37 cellular contexts compared by ENCODE assay signal in the genomic region with DNA sequence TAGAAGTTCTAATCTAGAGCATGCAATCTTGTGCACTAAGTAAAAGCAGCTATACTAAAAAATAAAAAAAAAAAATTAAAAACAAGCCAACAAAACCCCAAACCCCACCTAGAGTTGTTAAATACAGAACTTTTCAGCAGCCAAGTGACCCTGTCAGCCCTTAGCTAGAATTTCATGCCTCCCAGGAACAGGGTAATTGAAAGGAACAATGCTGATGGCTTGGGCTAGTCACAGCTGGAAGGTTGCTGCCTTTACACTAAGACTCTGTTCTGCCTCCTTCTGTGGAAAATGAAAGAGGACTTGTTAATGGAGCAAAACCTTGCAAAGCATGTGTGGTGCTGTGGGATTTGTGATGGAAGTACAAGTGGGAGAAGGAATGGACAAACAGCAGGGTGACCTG. TPM values are rescaled to one million over a fixed set of nuclear protein-coding genes. Genes with fewer than 3 reads are reported as not detected.
"Had no signal": no experiment of that assay in that cellular context is flagged by ENCODE, and none has a peak within 500 bp of the region (broad histone marks: within the 10 kb centered on the region; RNA-seq: fewer than 3 reads in every experiment).

No MANE protein-coding gene starts in this region.

- H3K9me3 Mint-ChIP-seq: dendritic cell treated with granulocyte-macrophage colony-stimulating factor and Interleukin-4, amounts not matched to agents 40 ng/mL and 50 ng/mL, for 4 days; immature natural killer cell; naive thymus-derived CD4-positive, alpha-beta T cell; nephron; stimulated activated naive CD8-positive, alpha-beta T cell treated with anti-CD3 and anti-CD28 coated beads, Interleukin-15, amount 100 ng/mL, for 72 hours had no signal

- H3K27me3 Mint-ChIP-seq: dendritic cell treated with granulocyte-macrophage colony-stimulating factor and Interleukin-4, amounts not matched to agents 40 ng/mL and 50 ng/mL, for 4 days had no signal

- H3K27ac ChIP-seq: esophagus squamous epithelium, heart right ventricle, pancreas, right atrium auricular region, suprapubic skin, vagina had no signal

- H3K36me3 Mint-ChIP-seq: immature natural killer cell; naive thymus-derived CD4-positive, alpha-beta T cell had no signal

- ATAC-seq: heart right ventricle; left colon; naive thymus-derived CD4-positive, alpha-beta T cell; pancreas; sciatic nerve; stimulated activated naive CD8-positive, alpha-beta T cell treated with anti-CD3 and anti-CD28 coated beads, Interleukin-15, amount 100 ng/mL, for 72 hours had no signal

- H3K4me3 ChIP-seq: esophagus squamous epithelium, heart right ventricle, lung, pancreas, right atrium auricular region, smooth muscle cell, suprapubic skin, vagina had no signal

- H3K4me3 Mint-ChIP-seq: dendritic cell treated with granulocyte-macrophage colony-stimulating factor and Interleukin-4, amounts not matched to agents 40 ng/mL and 50 ng/mL, for 4 days; immature natural killer cell; naive thymus-derived CD4-positive, alpha-beta T cell; nephron; stimulated activated naive CD8-positive, alpha-beta T cell treated with anti-CD3 and anti-CD28 coated beads, Interleukin-15, amount 100 ng/mL, for 72 hours had no signal

- H3K36me3 ChIP-seq: esophagus squamous epithelium, heart right ventricle, pancreas, right atrium auricular region, suprapubic skin, vagina had no signal

- H3K9me3 ChIP-seq: esophagus squamous epithelium, heart right ventricle, pancreas, right atrium auricular region, suprapubic skin, vagina had no signal

- H3K4me1 ChIP-seq: pancreas had no signal

- DNase-seq: effector memory CD4-positive, alpha-beta T cell; erythroblast; esophagus squamous epithelium; foreskin melanocyte; glutamatergic neuron; heart right ventricle; hippocampal formation; immature natural killer cell; islet precursor cell; kidney glomerular epithelial cell; left colon; mesendoderm; midbrain; naive thymus-derived CD4-positive, alpha-beta T cell; pancreas; stimulated activated CD4-positive, alpha-beta T cell treated with anti-CD3 and anti-CD28 coated beads, Interleukin-12 subunit alpha, Interleukin-12 subunit beta, amount 100 ng/mL, for 4 hours; stimulated activated CD4-positive, alpha-beta T cell treated with anti-CD3 and anti-CD28 coated beads, Interleukin-1b, Interleukin-23, amount 100 ng/mL, for 48 hours; stimulated activated CD4-positive, alpha-beta T cell treated with anti-CD3 and anti-CD28 coated beads, Interleukin-4, amount 100 ng/mL, for 1 hour; stimulated activated CD8-positive, alpha-beta memory T cell treated with anti-CD3 and anti-CD28 coated beads, Interleukin-4, amount 100 ng/mL, for 48 hours; stimulated activated naive CD4-positive, alpha-beta T cell; stimulated activated naive CD8-positive, alpha-beta T cell treated with anti-CD3 and anti-CD28 coated beads, Interleukin-15, amount 100 ng/mL, for 72 hours; trophoblast cell had no signal

- H3K27ac Mint-ChIP-seq: dendritic cell treated with granulocyte-macrophage colony-stimulating factor and Interleukin-4, amounts not matched to agents 40 ng/mL and 50 ng/mL, for 4 days; immature natural killer cell; naive thymus-derived CD4-positive, alpha-beta T cell; stimulated activated naive CD8-positive, alpha-beta T cell treated with anti-CD3 and anti-CD28 coated beads, Interleukin-15, amount 100 ng/mL, for 72 hours had no signal

- H3K27me3 ChIP-seq: esophagus squamous epithelium, heart right ventricle, pancreas, right atrium auricular region, suprapubic skin, vagina had no signal

RNA-seq across cellular contexts. Expression of gene TMEM252, which starts 14.7 kb away (rescaled TPM):
- total RNA-seq: esophagus squamous epithelium; lung; mucosa of gallbladder; naive thymus-derived CD4-positive, alpha-beta T cell; omental fat pad; pancreas; posterior vena cava; pulmonary artery endothelial cell; right atrium auricular region; sciatic nerve; smooth muscle cell; suprapubic skin; ureter; vagina had no signal
- polyA plus RNA-seq: immature natural killer cell; liver; lung; naive thymus-derived CD4-positive, alpha-beta T cell; pancreas; smooth muscle cell; thymus had no signal
